Comparison of ENCODE assay signal across 12 cellular contexts in the genomic region with DNA sequence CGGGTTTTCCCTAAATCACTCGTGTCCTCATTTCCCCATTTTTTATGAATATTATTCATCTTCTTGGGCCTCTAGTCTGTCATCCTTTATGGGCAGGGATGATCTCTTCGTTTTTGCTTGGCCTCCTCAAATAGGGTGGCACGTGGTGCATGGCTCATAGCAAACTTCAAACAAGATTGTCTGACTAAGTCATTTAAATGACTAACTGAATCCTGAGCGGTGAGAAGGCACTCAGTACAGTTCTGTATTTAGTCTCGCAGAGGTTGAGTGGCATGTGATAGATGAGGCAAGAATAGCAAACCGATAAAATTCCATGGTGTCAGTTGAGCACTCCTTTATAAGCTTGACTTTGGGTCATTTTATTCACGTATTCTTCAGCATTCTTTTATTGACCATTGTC. TPM values are rescaled to one million over a fixed set of nuclear protein-coding genes. Genes with fewer than 3 reads are reported as not detected.
DNase-seq lines count a peak whose midpoint lies in the region; ATAC-seq and TF ChIP-seq lines count a peak whose summit lies in the region.
"Had no signal": no experiment of that assay in that cellular context is flagged by ENCODE, and none has a peak within 500 bp of the region (broad histone marks: within the 10 kb centered on the region; RNA-seq: fewer than 3 reads in every experiment).

No MANE protein-coding gene starts in this region.

- DNase-seq in stimulated activated CD4-positive, alpha-beta T cell treated with anti-CD3 and anti-CD28 coated beads, Interleukin-1b, Interleukin-23, amount 100 ng/mL, for 48 hours, result peak; percentile 68
- no peak for DNase-seq in stimulated activated CD4-positive, alpha-beta T cell treated with anti-CD3 and anti-CD28 coated beads, Interleukin-15, amount 100 ng/mL, for 24 hours
- DNase-seq in PC-3 (peak; percentile 82), fibroblast of the aortic adventitia (ENCODE audit: low read depth) (peak; percentile 47), NCI-H1092 treated with DMSO at 0.1 percent for 48 hours (lab: John Stamatoyannopoulos, UW) (no peak), Karpas-422 (no peak), NCI-H187 (lab: John Stamatoyannopoulos, UW) (no peak), suprapubic skin (ENCODE audit: low spot score in 2 of 2) (no peak)
- DNase-seq: activated gamma-delta T cell treated with Interleukin-2 at 50 U/mL for 16 hours; CD4-positive, alpha-beta T cell; NCI-H1436; small intestine had no signal

- CTCF ChIA-PET in PC-3 (lab: Charles Lee), result no interaction called here

- no peak for TF ChIP-seq EP300 in suprapubic skin (IDR thresholded peaks at IDR 0.05)

- no peak overlapping the region for H3K4me2 ChIP-seq in PC-3 (ENCODE audit: low read length)
- H3K4me2 ChIP-seq in Karpas-422 (ENCODE audit: low read depth, low read length, poor library complexity, severe bottlenecking), result no peak overlapping the region

- H3K9me3 ChIP-seq in PC-3 (ENCODE audit: low read length) (no peaks in the 10 kb centered on the region), Karpas-422 (ENCODE audit: low read length) (no peaks in the 10 kb centered on the region), suprapubic skin (no peaks in the 10 kb centered on the region)

- no peaks in the 10 kb centered on the region for H4K20me1 ChIP-seq in PC-3 (ENCODE audit: low read length)
- H4K20me1 ChIP-seq in Karpas-422 (ENCODE audit: insufficient read depth, low read depth, low read length), result no peaks in the 10 kb centered on the region

- POLR2A ChIA-PET in PC-3 (lab: Charles Lee; ENCODE audit: unreplicated experiment), result no interaction called here

- 0 out of 2 replicates have a peak, but pooled peaks cover under 1% of the 10 kb centered on the region for H3K27me3 ChIP-seq in PC-3 (ENCODE audit: low read length)
- no peaks in the 10 kb centered on the region; the same call in 1 of the 2 replicates for H3K27me3 ChIP-seq in Karpas-422 (ENCODE audit: low read length)
- no peaks in the 10 kb centered on the region for H3K27me3 ChIP-seq in suprapubic skin

- ATAC-seq in PC-3, result peak; percentile 97

- no peak overlapping the region for H2AFZ ChIP-seq in PC-3 (ENCODE audit: low read length)
- no peak overlapping the region for H2AFZ ChIP-seq in Karpas-422 (ENCODE audit: low read length)

- intact Hi-C loops in PC-3 (cut with micrococcal nuclease), result loop anchor here (10.0 kb wide), 1 partner anchor 63 kb away; no protein-coding TSS in a partner anchor

- H3F3A ChIP-seq in PC-3 (ENCODE audit: low read length, unreplicated experiment), result no peaks in the 10 kb centered on the region

- H3K9me2 ChIP-seq in PC-3 (replicated peaks; ENCODE audit: low read length) (no peaks in the 10 kb centered on the region), Karpas-422 (replicated peaks; ENCODE audit: insufficient read depth, low read length) (no peaks in the 10 kb centered on the region)

- H3K4me1 ChIP-seq in PC-3 (ENCODE audit: insufficient read depth, low read length), result peaks cover 6% of the 10 kb centered on the region; the same call in 1 of the 2 replicates
- H3K4me1 ChIP-seq in Karpas-422 (ENCODE audit: low read length), result peaks cover 10% of the 10 kb centered on the region
- peaks cover 22% of the 10 kb centered on the region for H3K4me1 ChIP-seq in suprapubic skin

- WGBS in suprapubic skin, result 89% methylated on average over 8 of the region's 8 CpGs

- no peaks in the 10 kb centered on the region for H3K79me2 ChIP-seq in PC-3 (ENCODE audit: low read length)
- H3K79me2 ChIP-seq in Karpas-422 (ENCODE audit: low read length), result no peaks in the 10 kb centered on the region

- H3K36me3 ChIP-seq in PC-3 (ENCODE audit: low read depth, low read length), result no peaks in the 10 kb centered on the region
- no peaks in the 10 kb centered on the region for H3K36me3 ChIP-seq in Karpas-422 (ENCODE audit: insufficient read depth, low read length)
- no peaks in the 10 kb centered on the region for H3K36me3 ChIP-seq in suprapubic skin

- no peak overlapping the region for H3K4me3 ChIP-seq in PC-3 (ENCODE audit: low read length)
- no peak overlapping the region for H3K4me3 ChIP-seq in fibroblast of the aortic adventitia (ENCODE audit: low read depth, low read length)
- no peak overlapping the region for H3K4me3 ChIP-seq in Karpas-422 (ENCODE audit: low read length)
- H3K4me3 ChIP-seq in suprapubic skin, result no peak overlapping the region

- H3K27ac ChIP-seq in PC-3 (ENCODE audit: low read length), result no peak overlapping the region
- H3K27ac ChIP-seq in Karpas-422 (ENCODE audit: low read length), result no peak overlapping the region
- H3K27ac ChIP-seq in suprapubic skin, result no peak overlapping the region

- H3K9ac ChIP-seq in PC-3 (ENCODE audit: low read length), result no peak overlapping the region
- H3K9ac ChIP-seq in Karpas-422 (ENCODE audit: low read length), result no peak overlapping the region

- no TSS peak for BruUV-seq in PC-3 (replicated peaks; lab: Mats Ljungman, UMichigan)

- no peak for TF ChIP-seq CTCF in PC-3 (conservative IDR thresholded peaks at IDR 0.05; ENCODE audit: low read depth, low read length)
- TF ChIP-seq CTCF in fibroblast of the aortic adventitia (IDR thresholded peaks at IDR 0.05; ENCODE audit: insufficient read depth, low read length), result no peak
- no peak for TF ChIP-seq CTCF in suprapubic skin (IDR thresholded peaks at IDR 0.05)

- no peak for TF ChIP-seq POLR2A in suprapubic skin (IDR thresholded peaks at IDR 0.05)

RNA-seq across cellular contexts. Expression of a gene that starts 5.7 kb away (rescaled TPM):
- total RNA-seq in PC-3 (2014; rRNA removed), result 5.8 and 8.2 TPM in 2 replicates
- total RNA-seq in fibroblast of the aortic adventitia (ENCODE audit: low replicate concordance), result 67.9 and 80.1 TPM in 2 replicates
- 8.4 and 15.7 TPM in 2 replicates for total RNA-seq in Karpas-422 (2014; rRNA removed; shearing (Covaris generic); ENCODE audit: low replicate concordance)
- total RNA-seq in suprapubic skin, result 10 to 100 TPM; 36.0 to 72.7 (median 50.4) TPM

Comparison
In these comparisons a context has a peak if more than half of its experiments do, and no peak if none do; other contexts are left out.
1. DNase-seq: peak in stimulated activated CD4-positive, alpha-beta T cell treated with anti-CD3 and anti-CD28 coated beads, Interleukin-1b, Interleukin-23, amount 100 ng/mL, for 48 hours (single experiment), PC-3 (single experiment) and fibroblast of the aortic adventitia (single experiment); none in stimulated activated CD4-positive, alpha-beta T cell treated with anti-CD3 and anti-CD28 coated beads, Interleukin-15, amount 100 ng/mL, for 24 hours (single experiment), NCI-H1092 treated with DMSO at 0.1 percent for 48 hours (single experiment), Karpas-422 (single experiment), NCI-H187 (0 of 2) and suprapubic skin (0 of 2).